In genomic region chr4:111937368-111937767, GRCh38 we compare ENCODE assay signal across 9 cellular contexts.
DNase-seq lines count a peak whose midpoint lies in the region; ATAC-seq, FAIRE-seq and TF ChIP-seq lines count a peak whose summit lies in the region.
"Had no signal": no experiment of that assay in that cellular context is flagged by ENCODE, and none has a peak within 500 bp of the region (broad histone marks: within the 10 kb centered on the region; RNA-seq: fewer than 3 reads in every experiment).

No MANE protein-coding gene starts in this region.

- no peak overlapping the region for H3K27ac ChIP-seq in osteoblast (ENCODE audit: low read depth, low read length)
- H3K27ac ChIP-seq: neutrophil had no signal

- TF ChIP-seq CTCF in GM10266 (IDR thresholded peaks at IDR 0.05; ENCODE audit: control insufficient read depth, insufficient read depth, low read depth, missing control alignments) (peak; percentile 55), osteoblast (IDR thresholded peaks at IDR 0.05; ENCODE audit: extremely low read depth, low read depth, low read length) (peak; percentile 30)

- no peaks in the 10 kb centered on the region for H3K79me2 ChIP-seq in osteoblast (ENCODE audit: insufficient read depth, low read length)

- DNase-seq in GM10266 (ENCODE audit: extremely low spot score): no peak
- DNase-seq in LoVo (ENCODE audit: low spot score): peak; percentile 15
- DNase-seq in amniotic epithelial cell (ENCODE audit: low read depth): peak; percentile 79
- DNase-seq in osteoblast (ENCODE audit: insufficient read length, low spot score, missing footprints): no peak
- no peak for DNase-seq in effector CD8-positive, alpha-beta T cell (lab: John Stamatoyannopoulos, UW)
- DNase-seq in NCI-H2029 treated with DMSO at 0.1 percent for 48 hours (lab: John Stamatoyannopoulos, UW): no peak
- no peak for DNase-seq in GM12891 (ENCODE audit: insufficient read length, low spot score)

- peak; percentile 83 for ATAC-seq in GM21786 (IDR thresholded peaks at IDR 0.05; ENCODE audit: unreplicated experiment)

- H3K4me3 ChIP-seq in osteoblast (ENCODE audit: insufficient read depth, low read length): no peak overlapping the region

- H2AFZ ChIP-seq in osteoblast (ENCODE audit: low read length): no peak overlapping the region

- no peak overlapping the region for H3K4me2 ChIP-seq in osteoblast (ENCODE audit: insufficient read depth, low read length)

- no peaks in the 10 kb centered on the region for H3K9me3 ChIP-seq in osteoblast (ENCODE audit: low read depth, low read length)
- H3K9me3 ChIP-seq: neutrophil had no signal

- no peaks in the 10 kb centered on the region for H3K36me3 ChIP-seq in osteoblast (ENCODE audit: insufficient read depth, low read length)
- H3K36me3 ChIP-seq: neutrophil had no signal

- peaks cover 3% of the 10 kb centered on the region for H3K27me3 ChIP-seq in osteoblast (ENCODE audit: insufficient read depth, low read length)

- no peak for FAIRE-seq in GM12891 (lab: Jason Lieb, UNC)

- H4K20me1 ChIP-seq in osteoblast (ENCODE audit: insufficient read depth, low read length): no peaks in the 10 kb centered on the region

- TF ChIP-seq POLR2A in GM12891 (IDR thresholded peaks at IDR 0.05; ENCODE audit: low read depth, low read length): no peak

- no peaks in the 10 kb centered on the region for H3K4me1 ChIP-seq in osteoblast (ENCODE audit: insufficient read depth, low read length)

TF ChIP-seq in GM12891, 5 proteins besides CTCF, POLR2A, EP300 and RAD21:
- TF ChIP-seq PAX5 (IDR thresholded peaks at IDR 0.05; ENCODE audit: insufficient read depth, low read length, severe bottlenecking) (no peak), SPI1 (IDR thresholded peaks at IDR 0.05; ENCODE audit: low read depth, low read length) (no peak), TAF1 (IDR thresholded peaks at IDR 0.05; ENCODE audit: low read depth, low read length) (no peak), POU2F2 (IDR thresholded peaks at IDR 0.05; ENCODE audit: low read depth, low read length) (no peak), POLR2AphosphoS5 (IDR thresholded peaks at IDR 0.05; ENCODE audit: low read depth, low read length) (no peak)

Comparison
In these comparisons a context has a peak if more than half of its experiments do, and no peak if none do; other contexts are left out.
1. DNase-seq: peak in LoVo (single experiment) and amniotic epithelial cell (single experiment); none in GM10266 (single experiment), osteoblast (single experiment), effector CD8-positive, alpha-beta T cell (single experiment), NCI-H2029 treated with DMSO at 0.1 percent for 48 hours (single experiment) and GM12891 (single experiment).